In genomic region chr17:71527311-71527710, GRCh38 we compare ENCODE assay signal across 37 cellular contexts.
A peak's percentile ranks its signal among the peaks of the same experiment; 100 is the strongest.
DNase-seq lines count a peak whose midpoint lies in the region; ATAC-seq and TF ChIP-seq lines count a peak whose summit lies in the region.
"Had no signal": no experiment of that assay in that cellular context is flagged by ENCODE, and none has a peak within 500 bp of the region (broad histone marks: within the 10 kb centered on the region; RNA-seq: fewer than 3 reads in every experiment).

No MANE protein-coding gene starts in this region.

- H3K4me3 ChIP-seq in mammary epithelial cell (replicated peaks in 1 of 3; ENCODE audit: insufficient read depth in 1 of 3, low read depth in 2 of 3, low read length in 3 of 3) (no peak overlapping the region), mesenchymal stem cell (ENCODE audit: insufficient read depth in 1 of 2, low read depth in 1 of 2, low read length in 2 of 2) (no peak overlapping the region), mesendoderm (ENCODE audit: low read length) (no peak overlapping the region), uterus (no peak overlapping the region)
- H3K4me3 ChIP-seq: A549, lung, ovary, Peyer's patch, SJSA1, skin epidermis, upper lobe of right lung had no signal

- H4K5ac ChIP-seq in mesendoderm (ENCODE audit: low read length) = no peak overlapping the region

- H3K14ac ChIP-seq in mesenchymal stem cell (ENCODE audit: low read length in 2 of 2) = no peak overlapping the region

- no peak overlapping the region for H4K91ac ChIP-seq in mesenchymal stem cell (ENCODE audit: low read length)

- H3K18ac ChIP-seq in mesenchymal stem cell (ENCODE audit: low read depth in 1 of 2, low read length in 2 of 2) (no peak overlapping the region), mesendoderm (ENCODE audit: low read length) (no peak overlapping the region)

- TF ChIP-seq POLR2A in uterus (IDR thresholded peaks at IDR 0.05) = no peak

- H2AK5ac ChIP-seq in mesenchymal stem cell (ENCODE audit: low read length, severe bottlenecking) = no peak overlapping the region
- H2AK5ac ChIP-seq in mesendoderm (ENCODE audit: low read length) = no peak overlapping the region

- H3K56ac ChIP-seq in mesendoderm (ENCODE audit: low read length) = no peak overlapping the region

- H3K27me3 ChIP-seq in mammary epithelial cell (ENCODE audit: insufficient read depth, low read length) (no peaks in the 10 kb centered on the region), mesenchymal stem cell (ENCODE audit: control insufficient read depth in 1 of 2, insufficient read depth in 1 of 2, low read length in 2 of 2) (no peaks in the 10 kb centered on the region), mesendoderm (ENCODE audit: insufficient read depth, low read length, poor library complexity) (no peaks in the 10 kb centered on the region), uterus (no peaks in the 10 kb centered on the region)
- H3K27me3 ChIP-seq: foreskin keratinocyte, ovary, Peyer's patch, SJSA1, upper lobe of right lung had no signal

- no TSS peak for BruUV-seq in mammary epithelial cell (replicated peaks; lab: Mats Ljungman, UMichigan)

- TF ChIP-seq CTCF in mammary epithelial cell (conservative IDR thresholded peaks at IDR 0.05 in 1 of 2, IDR thresholded peaks at IDR 0.05 in 1 of 2; ENCODE audit: extremely low read depth in 1 of 2, insufficient read depth in 1 of 2, low read depth in 1 of 2, low read length in 2 of 2) (no peak), uterus (IDR thresholded peaks at IDR 0.05) (no peak)

- H3K79me2 ChIP-seq in mammary epithelial cell (ENCODE audit: insufficient read depth, low read length) (no peaks in the 10 kb centered on the region), mesendoderm (ENCODE audit: control insufficient read depth, insufficient read depth, low read length) (no peaks in the 10 kb centered on the region)

- H2BK120ac ChIP-seq in mesenchymal stem cell (ENCODE audit: low read depth, low read length) (no peak overlapping the region), mesendoderm (ENCODE audit: low read depth, low read length) (no peak overlapping the region)

- no peaks in the 10 kb centered on the region for H3K79me1 ChIP-seq in mesenchymal stem cell (replicated peaks; ENCODE audit: low read length, poor library complexity, severe bottlenecking)
- no peaks in the 10 kb centered on the region for H3K79me1 ChIP-seq in mesendoderm (ENCODE audit: low read length)

- no peak for ATAC-seq in HG03439 (IDR thresholded peaks at IDR 0.05; ENCODE audit: unreplicated experiment)
- ATAC-seq: A549; activated CD4-positive, alpha-beta T cell treated with anti-CD3 and anti-CD28 coated beads for 36 hours; activated CD8-positive, alpha-beta T cell treated with anti-CD3 and anti-CD28 coated beads, Interleukin-2, amount 10 ng/mL, durations not matched to agents 7 days and 5 days; effector memory CD8-positive, alpha-beta T cell; foreskin keratinocyte; HepG2; left cardiac atrium; upper lobe of right lung had no signal

- peak; percentile 50 for DNase-seq in Daoy (ENCODE audit: low read depth)
- peak; percentile 43 for DNase-seq in OCI-M1 (lab: John Stamatoyannopoulos, UW)
- peak; percentile 85 for DNase-seq in mammary epithelial cell
- DNase-seq in mesenchymal stem cell = no peak
- DNase-seq in mesendoderm = no peak
- DNase-seq in uterus = no peak
- DNase-seq in mesenteric fat pad (ENCODE audit: low spot score) = no peak
- DNase-seq: activated CD4-positive, alpha-beta T cell treated with anti-CD3 and anti-CD28 coated beads for 36 hours; activated CD8-positive, alpha-beta T cell treated with anti-CD3 and anti-CD28 coated beads, Interleukin-2, amount 10 ng/mL, durations not matched to agents 7 days and 5 days; activated naive CD4-positive, alpha-beta T cell treated with anti-CD3 and anti-CD28 coated beads, Interleukin-2, amount 10 ng/mL, durations not matched to agents 7 days and 5 days; AML-193; amygdala; CD4-positive, alpha-beta T cell; effector memory CD8-positive, alpha-beta T cell; erythroblast; H9; Karpas-422; left cardiac atrium; MV-4-11; NCI-H1436; NCI-H2081 treated with DMSO at 0.1 percent for 48 hours; NCI-H2227 treated with DMSO at 0.1 percent for 48 hours; nephron progenitor cell; ovary; Peyer's patch; retina; stimulated activated naive CD4-positive, alpha-beta T cell; T-helper 9 cell; upper lobe of right lung had no signal

- H2BK15ac ChIP-seq in mesenchymal stem cell (ENCODE audit: low read depth, poor library complexity, severe bottlenecking) = no peak overlapping the region
- H2BK15ac ChIP-seq in mesendoderm (replicated peaks; ENCODE audit: low read depth) = no peak overlapping the region

- H2BK5ac ChIP-seq in mesenchymal stem cell (ENCODE audit: low read depth, low read length, poor library complexity, severe bottlenecking) (no peak overlapping the region), mesendoderm (ENCODE audit: low read length) (no peak overlapping the region)

- no peaks in the 10 kb centered on the region for H4K20me1 ChIP-seq in mammary epithelial cell (ENCODE audit: insufficient read depth, low read length)

- H3K4me1 ChIP-seq in mammary epithelial cell (ENCODE audit: insufficient read depth, low read length) (peaks cover 45% of the 10 kb centered on the region), mesenchymal stem cell (ENCODE audit: control insufficient read depth, insufficient read depth, low read depth, low read length) (no peaks in the 10 kb centered on the region), mesendoderm (ENCODE audit: control insufficient read depth, low read depth, low read length) (no peaks in the 10 kb centered on the region), uterus (no peaks in the 10 kb centered on the region)
- H3K4me1 ChIP-seq: A549, Peyer's patch, upper lobe of right lung had no signal

- H3K23ac ChIP-seq in mesenchymal stem cell (ENCODE audit: low read length in 2 of 2) (no peak overlapping the region), mesendoderm (ENCODE audit: low read length) (no peak overlapping the region)

- in situ Hi-C loops in mammary epithelial cell (cut with MboI; ENCODE audit: low sequenced_read_pairs in 2 of 2) = no loop called here

- H2BK12ac ChIP-seq in mesenchymal stem cell (ENCODE audit: low read length in 2 of 2) = no peak overlapping the region

- 0% methylated on average over 6 of the region's 6 CpGs for WGBS in mammary epithelial cell (ENCODE audit: low coverage, missing lambda C conversion rate)
- WGBS in mesenchymal stem cell = 100% methylated on average over 3 of the region's 6 CpGs
- WGBS in mesendoderm (ENCODE audit: extremely low coverage, insufficient coverage, low lambda C conversion rate) = no CpG with 5 or more reads among the region's 6 CpGs

- peak overlapping the region; percentile 73 for H2AFZ ChIP-seq in mammary epithelial cell (ENCODE audit: low read depth, low read length)
- no peak overlapping the region for H2AFZ ChIP-seq in mesenchymal stem cell (ENCODE audit: low read depth, low read length)

- CTCF ChIA-PET in mammary epithelial cell (lab: Charles Lee; ENCODE audit: low non-redundant PET) = no interaction called here

- H3K9me3 ChIP-seq in mammary epithelial cell (replicated peaks; ENCODE audit: insufficient read depth, low read length) (no peaks in the 10 kb centered on the region), mesenchymal stem cell (ENCODE audit: control insufficient read depth, low read length) (no peaks in the 10 kb centered on the region), uterus (no peaks in the 10 kb centered on the region)
- H3K9me3 ChIP-seq: A549, ovary, Peyer's patch, SJSA1, upper lobe of right lung had no signal

- dilution Hi-C loops in mammary epithelial cell (cut with HindIII; ENCODE audit: low sequenced_read_pairs) = no loop called here

- H3K9ac ChIP-seq in mammary epithelial cell (ENCODE audit: insufficient read depth, low read length) (peak overlapping the region; percentile 46), mesenchymal stem cell (ENCODE audit: low read length) (no peak overlapping the region), mesendoderm (ENCODE audit: low read length) (no peak overlapping the region)

- H3K4ac ChIP-seq in mesenchymal stem cell (ENCODE audit: low read depth in 1 of 2, low read length in 2 of 2) (no peak overlapping the region), mesendoderm (ENCODE audit: low read depth, low read length) (no peak overlapping the region)

- no peaks in the 10 kb centered on the region for H3K36me3 ChIP-seq in mammary epithelial cell (ENCODE audit: insufficient read depth, low read length)
- H3K36me3 ChIP-seq in mesenchymal stem cell (ENCODE audit: control insufficient read depth in 1 of 2, insufficient read depth in 2 of 2, low read depth in 1 of 2, low read length in 2 of 2) = no peaks in the 10 kb centered on the region
- no peaks in the 10 kb centered on the region for H3K36me3 ChIP-seq in mesendoderm (ENCODE audit: control insufficient read depth, insufficient read depth, low read length)
- H3K36me3 ChIP-seq in uterus = no peaks in the 10 kb centered on the region
- H3K36me3 ChIP-seq: ovary, Peyer's patch, SJSA1, upper lobe of right lung had no signal

- intact Hi-C loops in mammary epithelial cell (cut with micrococcal nuclease) (no loop called here), uterus (cut with DNase I; ENCODE audit: low total_unique reads) (no loop called here)

- H3K4me2 ChIP-seq in mammary epithelial cell (ENCODE audit: insufficient read depth, low read depth, low read length) (peak overlapping the region; percentile 59), mesenchymal stem cell (ENCODE audit: low read length, poor library complexity, severe bottlenecking) (no peak overlapping the region), mesendoderm (ENCODE audit: low read length) (no peak overlapping the region)
- H3K4me2 ChIP-seq: A549 had no signal

- H3K27ac ChIP-seq in mammary epithelial cell (ENCODE audit: insufficient read depth, low read depth, low read length) (peak overlapping the region; percentile 63), mesenchymal stem cell (ENCODE audit: low read length, poor library complexity, severe bottlenecking) (peak overlapping the region; percentile 14), mesendoderm (ENCODE audit: low read depth, low read length) (no peak overlapping the region), uterus (no peak overlapping the region)
- H3K27ac ChIP-seq: A549, foreskin keratinocyte, ovary, Peyer's patch, SJSA1, skin epidermis, upper lobe of right lung, VCaP had no signal

- H4K8ac ChIP-seq in mesenchymal stem cell (ENCODE audit: low read length) = no peak overlapping the region
- H4K8ac ChIP-seq in mesendoderm (ENCODE audit: low read depth, low read length) = no peak overlapping the region

Comparison
In these comparisons a context has a peak if more than half of its experiments do, and no peak if none do; other contexts are left out.
1. DNase-seq: peak in Daoy (single experiment), OCI-M1 (single experiment) and mammary epithelial cell (single experiment); none in mesenchymal stem cell (single experiment), mesendoderm (single experiment), uterus (0 of 2) and mesenteric fat pad (single experiment).
2. H3K27ac ChIP-seq: peak in mammary epithelial cell (single experiment) and mesenchymal stem cell (single experiment); none in mesendoderm (single experiment) and uterus (0 of 2).